In the genomic region with DNA sequence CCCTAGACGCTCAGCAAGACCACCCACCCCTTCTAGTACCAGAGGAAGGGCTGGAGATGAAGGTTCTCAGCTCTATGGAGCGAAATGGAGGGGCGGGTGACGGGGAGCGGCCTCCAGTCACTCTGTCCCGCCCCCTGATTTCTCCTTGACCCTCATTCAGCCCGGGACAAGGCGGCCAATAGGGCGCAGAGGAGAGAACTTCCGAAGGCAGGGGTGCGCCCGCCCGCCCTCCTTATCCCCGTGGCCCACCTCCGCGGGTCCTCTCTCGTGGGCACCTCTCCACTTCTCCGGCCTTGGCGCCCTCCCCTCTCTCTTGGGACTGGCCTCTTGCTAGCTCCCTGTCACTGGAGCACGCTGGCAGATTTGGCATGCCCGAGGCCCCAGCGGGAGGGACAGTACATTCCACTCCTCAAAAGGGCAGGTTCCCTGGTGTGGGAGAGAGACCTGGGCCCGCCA, we compare ENCODE assay signal across 9 cellular contexts. TPM values are rescaled to one million over a fixed set of nuclear protein-coding genes. Genes with fewer than 3 reads are reported as not detected.
DNase-seq lines count a peak whose midpoint lies in the region; ATAC-seq and TF ChIP-seq lines count a peak whose summit lies in the region.
"Had no signal": no experiment of that assay in that cellular context is flagged by ENCODE, and none has a peak within 500 bp of the region (broad histone marks: within the 10 kb centered on the region; RNA-seq: fewer than 3 reads in every experiment).

No MANE protein-coding gene starts in this region.

- no TSS peak for BruUV-seq in OCI-LY7 (replicated peaks; lab: Mats Ljungman, UMichigan)

- no peak for DNase-seq in OCI-LY7 (ENCODE audit: low spot score)
- DNase-seq in left ventricle myocardium inferior = no peak
- peak; percentile 66 for DNase-seq in sciatic nerve (ENCODE audit: low spot score)
- DNase-seq in NCI-H510A (lab: John Stamatoyannopoulos, UW) = no peak
- no peak for DNase-seq in hippocampal formation (lab: John Stamatoyannopoulos, UW)
- DNase-seq in T-helper 9 cell = no peak
- no peak for DNase-seq in NCI-H748 treated with DMSO at 0.1 percent for 48 hours (lab: John Stamatoyannopoulos, UW)
- DNase-seq: stimulated activated CD4-positive, alpha-beta T cell treated with anti-CD3 and anti-CD28 coated beads, Interleukin-4, amount 100 ng/mL, for 24 hours had no signal

- H3K27me3 ChIP-seq in left ventricle myocardium inferior (ENCODE audit: low read depth) = no peaks in the 10 kb centered on the region

- H3K27ac ChIP-seq in OCI-LY7 (ENCODE audit: low read depth, low read length, poor library complexity, severe bottlenecking) (peak overlapping the region; percentile 73), left ventricle myocardium inferior (replicated peaks) (no peak overlapping the region)

- POLR2A ChIA-PET in OCI-LY7 (lab: Charles Lee) = interaction anchor here (1.8 to 4.8 kb wide), 5 partner anchors 11 to 74 kb away, joined by 6 to 34 read pairs (median 9); no protein-coding TSS in a partner anchor

- CTCF ChIA-PET in OCI-LY7 (lab: Charles Lee; ENCODE audit: unreplicated experiment) = interaction anchor here (0.6 to 1.4 kb wide), 3 partner anchors 8 to 135 kb away, joined by 3 to 7 read pairs (median 4); no protein-coding TSS in a partner anchor

- H3K9me3 ChIP-seq in OCI-LY7 (ENCODE audit: low read length) = no peaks in the 10 kb centered on the region
- no peaks in the 10 kb centered on the region for H3K9me3 ChIP-seq in left ventricle myocardium inferior (replicated peaks)

- peak; percentile 24 for TF ChIP-seq POLR2A in GM18526 (IDR thresholded peaks at IDR 0.05; ENCODE audit: extremely low read depth, insufficient read length)

- H3K4me1 ChIP-seq in OCI-LY7 (ENCODE audit: insufficient read depth, low read length, poor library complexity, severe bottlenecking) = peaks cover 64% of the 10 kb centered on the region
- H3K4me1 ChIP-seq in left ventricle myocardium inferior = no peaks in the 10 kb centered on the region

- no peak overlapping the region for H2AFZ ChIP-seq in OCI-LY7 (ENCODE audit: low read length)

- H3K36me3 ChIP-seq in OCI-LY7 (ENCODE audit: insufficient read depth, low read length) = peaks cover 24% of the 10 kb centered on the region; the same call in 1 of the 2 replicates
- H3K36me3 ChIP-seq in left ventricle myocardium inferior = no peaks in the 10 kb centered on the region

- peak overlapping the region; percentile 96 for H3K4me2 ChIP-seq in OCI-LY7 (ENCODE audit: low read length)

- ATAC-seq in sciatic nerve = peak; percentile 55

- peaks cover 9% of the 10 kb centered on the region; the same call in 1 of the 2 replicates for H4K20me1 ChIP-seq in OCI-LY7 (ENCODE audit: insufficient read depth, low read length)

- peaks cover 45% of the 10 kb centered on the region for H3K79me2 ChIP-seq in OCI-LY7 (ENCODE audit: insufficient read depth, low read depth, low read length)

- intact Hi-C loops in OCI-LY7 (cut with micrococcal nuclease; ENCODE audit: unreplicated experiment) = loop anchor here (1.0 to 5.0 kb wide), 3 partner anchors 16 to 87 kb away; a partner anchor contains a TSS
- intact Hi-C loops in left ventricle myocardium inferior (cut with micrococcal nuclease) = no loop called here
- intact Hi-C loops in sciatic nerve (cut with DNase I) = no loop called here

- H3K4me3 ChIP-seq in OCI-LY7 (ENCODE audit: low read depth, low read length, poor library complexity, severe bottlenecking) (peak overlapping the region; percentile 94), left ventricle myocardium inferior (peak overlapping the region; percentile 81)

- H3K9me2 ChIP-seq in OCI-LY7 (ENCODE audit: insufficient read depth, low read length) = no peaks in the 10 kb centered on the region

- TF ChIP-seq CTCF in OCI-LY7 (conservative IDR thresholded peaks at IDR 0.05; ENCODE audit: low read length) (no peak), left ventricle myocardium inferior (IDR thresholded peaks at IDR 0.05; ENCODE audit: borderline replicate concordance) (no peak)

RNA-seq across cellular contexts. Expression of a gene that starts 1.1 kb away (rescaled TPM):
- total RNA-seq in OCI-LY7 (2014; rRNA removed; shearing (Covaris generic)) = 145 and 182 TPM in 2 replicates
- total RNA-seq in OCI-LY7 (2022) (216 and 231 TPM in 2 replicates), left ventricle myocardium inferior (5.6 TPM), sciatic nerve (33.0 TPM)
